Comparison of ENCODE assay signal across 18 cellular contexts in genomic region chr22:17897411-17897810, GRCh38.
A peak's percentile ranks its signal among the peaks of the same experiment; 100 is the strongest.
DNase-seq lines count a peak whose midpoint lies in the region; ATAC-seq and TF ChIP-seq lines count a peak whose summit lies in the region.
"Had no signal": no experiment of that assay in that cellular context is flagged by ENCODE, and none has a peak within 500 bp of the region (broad histone marks: within the 10 kb centered on the region; RNA-seq: fewer than 3 reads in every experiment).

No MANE protein-coding gene starts in this region.

- H3K27ac Mint-ChIP-seq in stimulated activated naive CD8-positive, alpha-beta T cell treated with anti-CD3 and anti-CD28 coated beads, Interleukin-15, Interleukin-2, amounts not matched to agents 100 ng/mL and 50 ng/mL, for 24 hours: peak overlapping the region; percentile 3
- no peak overlapping the region for H3K27ac Mint-ChIP-seq in stimulated activated naive CD8-positive, alpha-beta T cell treated with anti-CD3 and anti-CD28 coated beads, Interleukin-15, amount 100 ng/mL, for 72 hours
- H3K27ac Mint-ChIP-seq in activated B cell treated with CpG ODN at 0.5 μM for 24 hours: peak overlapping the region; percentile 43
- no peak overlapping the region for H3K27ac Mint-ChIP-seq in activated naive CD4-positive, alpha-beta T cell treated with anti-CD3 and anti-CD28 coated beads, Interleukin-2, amount 10 ng/mL, durations not matched to agents 7 days and 5 days
- H3K27ac Mint-ChIP-seq: B cell; CD4-positive, alpha-beta T cell had no signal

- H3K9me3 Mint-ChIP-seq in stimulated activated naive CD8-positive, alpha-beta T cell treated with anti-CD3 and anti-CD28 coated beads, Interleukin-15, Interleukin-2, amounts not matched to agents 100 ng/mL and 50 ng/mL, for 24 hours: no peaks in the 10 kb centered on the region
- H3K9me3 Mint-ChIP-seq in stimulated activated naive CD8-positive, alpha-beta T cell treated with anti-CD3 and anti-CD28 coated beads, Interleukin-15, amount 100 ng/mL, for 72 hours: no peaks in the 10 kb centered on the region
- no peaks in the 10 kb centered on the region for H3K9me3 Mint-ChIP-seq in activated B cell treated with CpG ODN at 0.5 μM for 24 hours
- H3K9me3 Mint-ChIP-seq in activated naive CD4-positive, alpha-beta T cell treated with anti-CD3 and anti-CD28 coated beads, Interleukin-2, amount 10 ng/mL, durations not matched to agents 7 days and 5 days: no peaks in the 10 kb centered on the region
- H3K9me3 Mint-ChIP-seq: CD4-positive, alpha-beta T cell had no signal

- no peak overlapping the region for H2AFZ ChIP-seq in osteoblast (ENCODE audit: low read length)

- H4K20me1 ChIP-seq in osteoblast (ENCODE audit: insufficient read depth, low read length): no peaks in the 10 kb centered on the region

- H3K36me3 ChIP-seq in osteoblast (ENCODE audit: insufficient read depth, low read length): peaks cover 69% of the 10 kb centered on the region

- POLR2A ChIA-PET in activated B cell treated with CpG ODN at 0.5 μM for 24 hours (lab: Charles Lee): no interaction called here

- CTCF ChIA-PET in activated B cell treated with CpG ODN at 0.5 μM for 24 hours (lab: Charles Lee): interaction anchor here (1.3 kb wide), 1 partner anchor 179 kb away, joined by 4 read pairs; no protein-coding TSS in a partner anchor
- CTCF ChIA-PET in activated naive CD4-positive, alpha-beta T cell treated with anti-CD3 and anti-CD28 coated beads, Interleukin-2, amount 10 ng/mL, durations not matched to agents 7 days and 5 days (lab: Charles Lee): no interaction called here

- H3K79me2 ChIP-seq in osteoblast (ENCODE audit: insufficient read depth, low read length): peaks cover 9% of the 10 kb centered on the region

- no peaks in the 10 kb centered on the region for H3K9me3 ChIP-seq in osteoblast (ENCODE audit: low read depth, low read length)
- H3K9me3 ChIP-seq: SJSA1 had no signal

- H3K4me3 Mint-ChIP-seq in stimulated activated naive CD8-positive, alpha-beta T cell treated with anti-CD3 and anti-CD28 coated beads, Interleukin-15, Interleukin-2, amounts not matched to agents 100 ng/mL and 50 ng/mL, for 24 hours: no peak overlapping the region
- no peak overlapping the region for H3K4me3 Mint-ChIP-seq in stimulated activated naive CD8-positive, alpha-beta T cell treated with anti-CD3 and anti-CD28 coated beads, Interleukin-15, amount 100 ng/mL, for 72 hours
- no peak overlapping the region for H3K4me3 Mint-ChIP-seq in activated B cell treated with CpG ODN at 0.5 μM for 24 hours
- no peak overlapping the region for H3K4me3 Mint-ChIP-seq in activated naive CD4-positive, alpha-beta T cell treated with anti-CD3 and anti-CD28 coated beads, Interleukin-2, amount 10 ng/mL, durations not matched to agents 7 days and 5 days
- H3K4me3 Mint-ChIP-seq: B cell; CD4-positive, alpha-beta T cell had no signal

- H3K4me1 Mint-ChIP-seq in stimulated activated naive CD8-positive, alpha-beta T cell treated with anti-CD3 and anti-CD28 coated beads, Interleukin-15, Interleukin-2, amounts not matched to agents 100 ng/mL and 50 ng/mL, for 24 hours (ENCODE audit: low read depth): no peaks in the 10 kb centered on the region
- H3K4me1 Mint-ChIP-seq in stimulated activated naive CD8-positive, alpha-beta T cell treated with anti-CD3 and anti-CD28 coated beads, Interleukin-15, amount 100 ng/mL, for 72 hours: no peaks in the 10 kb centered on the region
- peaks cover 10% of the 10 kb centered on the region for H3K4me1 Mint-ChIP-seq in activated B cell treated with CpG ODN at 0.5 μM for 24 hours
- H3K4me1 Mint-ChIP-seq in activated naive CD4-positive, alpha-beta T cell treated with anti-CD3 and anti-CD28 coated beads, Interleukin-2, amount 10 ng/mL, durations not matched to agents 7 days and 5 days: peaks cover 3% of the 10 kb centered on the region

- no peak for ATAC-seq in stimulated activated naive CD8-positive, alpha-beta T cell treated with anti-CD3 and anti-CD28 coated beads, Interleukin-15, amount 100 ng/mL, for 72 hours
- no peak for ATAC-seq in activated B cell treated with CpG ODN at 0.5 μM for 24 hours (ENCODE audit: low read depth)

- H3K27me3 Mint-ChIP-seq in stimulated activated naive CD8-positive, alpha-beta T cell treated with anti-CD3 and anti-CD28 coated beads, Interleukin-15, Interleukin-2, amounts not matched to agents 100 ng/mL and 50 ng/mL, for 24 hours: no peaks in the 10 kb centered on the region
- H3K27me3 Mint-ChIP-seq in stimulated activated naive CD8-positive, alpha-beta T cell treated with anti-CD3 and anti-CD28 coated beads, Interleukin-15, amount 100 ng/mL, for 72 hours: no peaks in the 10 kb centered on the region
- H3K27me3 Mint-ChIP-seq in activated B cell treated with CpG ODN at 0.5 μM for 24 hours: no peaks in the 10 kb centered on the region
- H3K27me3 Mint-ChIP-seq in activated naive CD4-positive, alpha-beta T cell treated with anti-CD3 and anti-CD28 coated beads, Interleukin-2, amount 10 ng/mL, durations not matched to agents 7 days and 5 days: no peaks in the 10 kb centered on the region
- H3K27me3 Mint-ChIP-seq: B cell; CD4-positive, alpha-beta T cell had no signal

- intact Hi-C loops in activated B cell treated with CpG ODN at 0.5 μM for 24 hours (cut with micrococcal nuclease): no loop called here
- intact Hi-C loops in head of caudate nucleus (cut with DNase I): loop anchor here (5.0 kb wide), 1 partner anchor 180 kb away; the partner anchor contains the start of gene PEX26

- H3K4me2 ChIP-seq in osteoblast (ENCODE audit: insufficient read depth, low read length): no peak overlapping the region

- H3K27ac ChIP-seq in osteoblast (ENCODE audit: low read depth, low read length): peak overlapping the region; percentile 37
- H3K27ac ChIP-seq: SJSA1 had no signal

- DNase-seq in stimulated activated naive CD8-positive, alpha-beta T cell treated with anti-CD3 and anti-CD28 coated beads, Interleukin-15, amount 100 ng/mL, for 72 hours: no peak
- DNase-seq in activated B cell treated with CpG ODN at 0.5 μM for 24 hours (no peak), osteoblast (ENCODE audit: insufficient read length, low spot score, missing footprints) (no peak), head of caudate nucleus (no peak), NCI-H1417 (lab: John Stamatoyannopoulos, UW) (no peak)
- no peak for DNase-seq in activated naive CD4-positive, alpha-beta T cell treated with anti-CD3 and anti-CD28 coated beads, Interleukin-2, amount 10 ng/mL, durations not matched to agents 7 days and 5 days
- DNase-seq: CD4-positive, alpha-beta T cell; MV-4-11; NCI-H1436 treated with DMSO at 0.1 percent for 48 hours; NCI-H2081 treated with DMSO at 0.1 percent for 48 hours; NCI-H345; NCI-H69; NK-92 treated with Interleukin-12 subunit alpha and Interleukin-12 subunit beta, amount 100 ng/mL, for 24 hours; OCI-M1; RPMI8226 had no signal

- TF ChIP-seq CTCF in activated B cell treated with CpG ODN at 0.5 μM for 24 hours (IDR thresholded peaks at IDR 0.05) (no peak), osteoblast (IDR thresholded peaks at IDR 0.05; ENCODE audit: extremely low read depth, low read depth, low read length) (no peak)

- peaks cover 54% of the 10 kb centered on the region for H3K36me3 Mint-ChIP-seq in stimulated activated naive CD8-positive, alpha-beta T cell treated with anti-CD3 and anti-CD28 coated beads, Interleukin-15, Interleukin-2, amounts not matched to agents 100 ng/mL and 50 ng/mL, for 24 hours (ENCODE audit: low read depth)
- peaks cover 91% of the 10 kb centered on the region for H3K36me3 Mint-ChIP-seq in activated B cell treated with CpG ODN at 0.5 μM for 24 hours (ENCODE audit: low read depth)
- no peaks in the 10 kb centered on the region for H3K36me3 Mint-ChIP-seq in activated naive CD4-positive, alpha-beta T cell treated with anti-CD3 and anti-CD28 coated beads, Interleukin-2, amount 10 ng/mL, durations not matched to agents 7 days and 5 days

- H3K4me3 ChIP-seq in osteoblast (ENCODE audit: insufficient read depth, low read length): no peak overlapping the region
- H3K4me3 ChIP-seq: SJSA1 had no signal

- no peaks in the 10 kb centered on the region for H3K4me1 ChIP-seq in osteoblast (ENCODE audit: insufficient read depth, low read length)
- H3K4me1 ChIP-seq: SJSA1 had no signal

- H3K27me3 ChIP-seq in osteoblast (ENCODE audit: insufficient read depth, low read length): no peaks in the 10 kb centered on the region
- H3K27me3 ChIP-seq: SJSA1 had no signal

Comparison
In these comparisons a context has a peak if more than half of its experiments do, and no peak if none do; other contexts are left out.
1. H3K27ac Mint-ChIP-seq: peak in stimulated activated naive CD8-positive, alpha-beta T cell treated with anti-CD3 and anti-CD28 coated beads, Interleukin-15, Interleukin-2, amounts not matched to agents 100 ng/mL and 50 ng/mL, for 24 hours (single experiment) and activated B cell treated with CpG ODN at 0.5 μM for 24 hours (single experiment); none in stimulated activated naive CD8-positive, alpha-beta T cell treated with anti-CD3 and anti-CD28 coated beads, Interleukin-15, amount 100 ng/mL, for 72 hours (0 of 2) and activated naive CD4-positive, alpha-beta T cell treated with anti-CD3 and anti-CD28 coated beads, Interleukin-2, amount 10 ng/mL, durations not matched to agents 7 days and 5 days (single experiment).